8 cellular contexts compared by ENCODE assay signal in the genomic region with DNA sequence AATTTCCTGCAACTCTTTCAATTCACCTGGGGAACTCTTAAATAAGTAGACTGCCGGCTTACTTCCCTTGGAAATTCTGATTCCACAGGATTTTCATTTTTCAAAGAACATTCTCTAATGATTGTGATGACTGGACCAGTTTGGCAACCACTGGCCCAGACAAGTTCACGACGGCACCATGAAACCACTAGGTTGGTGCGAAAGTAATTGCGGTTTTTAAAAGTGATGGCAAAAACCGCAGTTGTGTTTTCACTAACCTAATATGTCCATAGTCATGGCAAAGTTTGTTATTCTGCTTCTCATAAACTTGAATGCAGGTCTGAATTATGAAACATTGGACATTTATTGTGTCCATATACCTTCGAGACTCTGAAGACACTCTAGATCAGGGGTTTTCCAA.
"Had no signal": no experiment of that assay in that cellular context is flagged by ENCODE, and none has a peak within 500 bp of the region (broad histone marks: within the 10 kb centered on the region; RNA-seq: fewer than 3 reads in every experiment).

No MANE protein-coding gene starts in this region.

- H3K27ac ChIP-seq: GM23248, KMS-11 had no signal

- H3K9me3 ChIP-seq: HAP-1 had no signal

- FAIRE-seq: HTR-8/SVneo had no signal

- H3K9ac ChIP-seq: GM23248, KMS-11 had no signal

- H3K4me3 ChIP-seq: GM23248, HAP-1 had no signal

- H3K4me2 ChIP-seq: KMS-11 had no signal

- ATAC-seq: HCT116 had no signal

- H2AFZ ChIP-seq: GM23248 had no signal

- DNase-seq: GM23248, GOT3, H7, KBM-7 had no signal

- H3K36me3 ChIP-seq: HAP-1 had no signal

- H3K4me1 ChIP-seq: HAP-1 had no signal
